In the genomic region with DNA sequence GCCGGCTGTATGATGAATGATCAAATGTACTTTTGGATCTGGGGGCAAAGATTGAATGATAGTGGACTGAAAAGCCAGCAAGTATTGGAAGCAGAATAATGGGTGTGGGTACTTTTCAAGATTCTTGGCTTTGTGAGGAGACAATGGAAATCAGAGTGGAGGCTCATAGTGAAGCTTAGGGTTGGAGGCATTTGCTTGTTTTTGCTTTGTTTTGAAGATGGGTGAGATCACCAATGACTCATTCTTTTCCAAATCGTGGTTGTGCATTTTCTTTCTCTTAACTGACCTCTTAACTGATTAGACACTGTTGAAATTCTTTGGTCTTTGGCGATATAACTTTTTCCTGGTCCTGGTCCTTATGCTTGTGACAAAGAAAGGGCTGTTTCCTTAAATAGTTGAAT, we compare ENCODE assay signal across 11 cellular contexts. TPM values are rescaled to one million over a fixed set of nuclear protein-coding genes. Genes with fewer than 3 reads are reported as not detected.
DNase-seq lines count a peak whose midpoint lies in the region; ATAC-seq and TF ChIP-seq lines count a peak whose summit lies in the region.
"Had no signal": no experiment of that assay in that cellular context is flagged by ENCODE, and none has a peak within 500 bp of the region (broad histone marks: within the 10 kb centered on the region; RNA-seq: fewer than 3 reads in every experiment).

No MANE protein-coding gene starts in this region.

- no peak for TF ChIP-seq POLR2A in testis (IDR thresholded peaks at IDR 0.05)

- no peak for DNase-seq in activated naive CD4-positive, alpha-beta T cell treated with anti-CD3 and anti-CD28 coated beads, Interleukin-2, amount 50 U/mL, for 72 hours (ENCODE audit: low spot score in 2 of 2)
- no peak for DNase-seq in activated naive CD4-positive, alpha-beta T cell treated with anti-CD3 and anti-CD28 coated beads for 36 hours
- DNase-seq in right atrium auricular region (ENCODE audit: low spot score) (no peak), NCI-H1092 (lab: John Stamatoyannopoulos, UW) (no peak), 8988T (no peak), testis (no peak), sciatic nerve (ENCODE audit: low spot score) (no peak)
- DNase-seq: NCI-H1436, nephron progenitor cell had no signal

- peak overlapping the region; percentile 15 to 77 for H3K27ac Mint-ChIP-seq in activated naive CD4-positive, alpha-beta T cell treated with anti-CD3 and anti-CD28 coated beads, Interleukin-2, amount 50 U/mL, for 72 hours
- H3K27ac Mint-ChIP-seq in activated naive CD4-positive, alpha-beta T cell treated with anti-CD3 and anti-CD28 coated beads for 36 hours: no peak overlapping the region
- H3K27ac Mint-ChIP-seq in activated T-helper 17 cell treated with anti-CD3 and anti-CD28 coated beads, Interleukin-2, amount 50 U/mL, for 72 hours: peak overlapping the region; percentile 72

- intact Hi-C loops in activated naive CD4-positive, alpha-beta T cell treated with anti-CD3 and anti-CD28 coated beads for 36 hours (cut with micrococcal nuclease): loop anchor here (2.0 kb wide), 1 partner anchor 22 kb away; no protein-coding TSS in a partner anchor
- intact Hi-C loops in testis (cut with DNase I; ENCODE audit: low total_unique reads) (no loop called here), sciatic nerve (cut with DNase I) (no loop called here)

- 46 to 55% methylated on average over 3 of the region's 3 CpGs for WGBS in testis, 2 donors

- ATAC-seq in activated naive CD4-positive, alpha-beta T cell treated with anti-CD3 and anti-CD28 coated beads, Interleukin-2, amount 50 U/mL, for 72 hours: peak; percentile 57 to 87
- ATAC-seq in activated T-helper 17 cell treated with anti-CD3 and anti-CD28 coated beads, Interleukin-2, amount 50 U/mL, for 72 hours (replicated peaks): peak; percentile 88
- ATAC-seq in sciatic nerve: no peak

- H3K4me3 ChIP-seq in right atrium auricular region (no peak overlapping the region), testis (no peak overlapping the region)

- CTCF ChIA-PET in activated naive CD4-positive, alpha-beta T cell treated with anti-CD3 and anti-CD28 coated beads for 36 hours (lab: Charles Lee): no interaction called here

- no peaks in the 10 kb centered on the region for H3K36me3 ChIP-seq in right atrium auricular region
- no peaks in the 10 kb centered on the region for H3K36me3 ChIP-seq in testis (ENCODE audit: low read depth, missing control alignments)

- peaks cover 0 to 9% of the 10 kb centered on the region in 2 donors for H3K4me1 ChIP-seq in right atrium auricular region
- H3K4me1 ChIP-seq in testis: no peaks in the 10 kb centered on the region

- peaks cover 4 to 16% of the 10 kb centered on the region in 2 donors for H3K9me3 Mint-ChIP-seq in activated naive CD4-positive, alpha-beta T cell treated with anti-CD3 and anti-CD28 coated beads, Interleukin-2, amount 50 U/mL, for 72 hours
- H3K9me3 Mint-ChIP-seq in activated naive CD4-positive, alpha-beta T cell treated with anti-CD3 and anti-CD28 coated beads for 36 hours: no peaks in the 10 kb centered on the region
- peaks cover 5% of the 10 kb centered on the region for H3K9me3 Mint-ChIP-seq in activated T-helper 17 cell treated with anti-CD3 and anti-CD28 coated beads, Interleukin-2, amount 50 U/mL, for 72 hours

- H3K27me3 ChIP-seq in right atrium auricular region (no peaks in the 10 kb centered on the region), testis (no peaks in the 10 kb centered on the region)

- no peaks in the 10 kb centered on the region for H3K9me3 ChIP-seq in right atrium auricular region
- no peaks in the 10 kb centered on the region for H3K9me3 ChIP-seq in testis

- no peak overlapping the region for H3K4me3 Mint-ChIP-seq in activated naive CD4-positive, alpha-beta T cell treated with anti-CD3 and anti-CD28 coated beads for 36 hours
- peak overlapping the region; percentile 29 for H3K4me3 Mint-ChIP-seq in activated T-helper 17 cell treated with anti-CD3 and anti-CD28 coated beads, Interleukin-2, amount 50 U/mL, for 72 hours
- H3K4me3 Mint-ChIP-seq: nephron progenitor cell had no signal

- no peaks in the 10 kb centered on the region for H3K27me3 Mint-ChIP-seq in activated naive CD4-positive, alpha-beta T cell treated with anti-CD3 and anti-CD28 coated beads for 36 hours (ENCODE audit: low read depth)
- H3K27me3 Mint-ChIP-seq in activated T-helper 17 cell treated with anti-CD3 and anti-CD28 coated beads, Interleukin-2, amount 50 U/mL, for 72 hours: no peaks in the 10 kb centered on the region

- peaks cover 16 to 20% of the 10 kb centered on the region in 2 donors for H3K36me3 Mint-ChIP-seq in activated naive CD4-positive, alpha-beta T cell treated with anti-CD3 and anti-CD28 coated beads, Interleukin-2, amount 50 U/mL, for 72 hours
- H3K36me3 Mint-ChIP-seq in activated naive CD4-positive, alpha-beta T cell treated with anti-CD3 and anti-CD28 coated beads for 36 hours (ENCODE audit: low read depth): no peaks in the 10 kb centered on the region
- no peaks in the 10 kb centered on the region for H3K36me3 Mint-ChIP-seq in activated T-helper 17 cell treated with anti-CD3 and anti-CD28 coated beads, Interleukin-2, amount 50 U/mL, for 72 hours (ENCODE audit: low read depth)

- peak overlapping the region; percentile 2 to 48 for H3K27ac ChIP-seq in right atrium auricular region
- H3K27ac ChIP-seq in testis: no peak overlapping the region
- H3K27ac ChIP-seq: VCaP had no signal

- TF ChIP-seq CTCF in right atrium auricular region (IDR thresholded peaks at IDR 0.05): no peak
- TF ChIP-seq CTCF in testis (IDR thresholded peaks at IDR 0.05): no peak

- H3K4me1 Mint-ChIP-seq in activated naive CD4-positive, alpha-beta T cell treated with anti-CD3 and anti-CD28 coated beads for 36 hours (ENCODE audit: low read depth): peaks cover 45% of the 10 kb centered on the region
- peaks cover 33% of the 10 kb centered on the region for H3K4me1 Mint-ChIP-seq in activated T-helper 17 cell treated with anti-CD3 and anti-CD28 coated beads, Interleukin-2, amount 50 U/mL, for 72 hours

RNA-seq across cellular contexts. Expression of a gene that starts 54.4 kb away (rescaled TPM):
- 1 to 10 TPM; 2.0 to 3.2 TPM for total RNA-seq in activated naive CD4-positive, alpha-beta T cell treated with anti-CD3 and anti-CD28 coated beads, Interleukin-2, amount 50 U/mL, for 72 hours
- 1 to 10 TPM; 6.2 to 7.8 TPM for total RNA-seq in activated naive CD4-positive, alpha-beta T cell treated with anti-CD3 and anti-CD28 coated beads for 36 hours
- 1 to 10 TPM; 1.0 to 2.3 TPM for total RNA-seq in activated T-helper 17 cell treated with anti-CD3 and anti-CD28 coated beads, Interleukin-2, amount 50 U/mL, for 72 hours
- total RNA-seq in right atrium auricular region (1 to 10 TPM; 4.4 to 7.0 TPM), testis (10 to 100 TPM; 27.6 to 32.5 TPM), sciatic nerve (44.0 TPM)
- polyA plus RNA-seq in testis (ENCODE audit: insufficient read depth, low read depth, low replicate concordance): 14.5 TPM

Comparison
In these comparisons a context has a peak if more than half of its experiments do, and no peak if none do; other contexts are left out.
1. H3K27ac ChIP-seq: peak in right atrium auricular region (2 of 2); none in testis (0 of 2).